ENCODE assay signal across 8 cellular contexts in genomic region chr14:68249534-68250517, GRCh38.
A peak's percentile ranks its signal among the peaks of the same experiment; 100 is the strongest.
DNase-seq lines count a peak whose midpoint lies in the region; FAIRE-seq and TF ChIP-seq lines count a peak whose summit lies in the region.

No MANE protein-coding gene starts in this region.

- no peak overlapping the region for H2AK5ac ChIP-seq in H9 (ENCODE audit: insufficient read length, low read length)

- no CpG with 5 or more reads among the region's 4 CpGs for WGBS in H9 (ENCODE audit: extremely low coverage, insufficient read length, low lambda C conversion rate)
- WGBS in smooth muscle cell (ENCODE audit: low lambda C conversion rate): 21% methylated on average over 4 of the region's 4 CpGs

- H3K27me3 Mint-ChIP-seq in H9 (ENCODE audit: low read depth): no peaks in the 10 kb centered on the region

- H3K9ac ChIP-seq in H9 (ENCODE audit: extremely low read depth, insufficient read length, low read length) (no peak overlapping the region), smooth muscle cell (ENCODE audit: low read depth) (peak overlapping the region; percentile 65)

- H4K8ac ChIP-seq in H9 (replicated peaks; ENCODE audit: insufficient read length, low read depth, low read length): no peak overlapping the region

- H2BK5ac ChIP-seq in H9 (ENCODE audit: insufficient read length, low read length): no peak overlapping the region

- H2BK120ac ChIP-seq in H9 (ENCODE audit: low read depth, low read length, poor library complexity, severe bottlenecking): peak overlapping the region; percentile 17

- H3K56ac ChIP-seq in H9 (ENCODE audit: insufficient read length, low read depth, low read length): no peak overlapping the region

- no peaks in the 10 kb centered on the region for H3K36me3 Mint-ChIP-seq in H9 (ENCODE audit: insufficient read depth in 1 of 3, low read depth in 3 of 3)

- peaks cover 46% of the 10 kb centered on the region for H3F3A ChIP-seq in smooth muscle cell (ENCODE audit: low read depth)

- H3K9me3 ChIP-seq in H9 (ENCODE audit: control insufficient read depth, low read depth, low read length): no peaks in the 10 kb centered on the region
- H3K9me3 ChIP-seq in smooth muscle cell (replicated peaks; ENCODE audit: low read depth): no peaks in the 10 kb centered on the region

- H3K27ac ChIP-seq in H9 (ENCODE audit: insufficient read length, low read depth, low read length) (no peak overlapping the region), smooth muscle cell (ENCODE audit: low read depth) (peak overlapping the region; percentile 94)

- H3K79me1 ChIP-seq in H9 (ENCODE audit: insufficient read depth, low read depth, low read length, poor library complexity, severe bottlenecking): no peaks in the 10 kb centered on the region

- H2BK20ac ChIP-seq in H9 (ENCODE audit: low read depth, low read length, poor library complexity, severe bottlenecking): no peak overlapping the region

- H3K4ac ChIP-seq in H9 (ENCODE audit: low read depth, low read length): no peak overlapping the region

- no peak overlapping the region for H4K91ac ChIP-seq in H9 (ENCODE audit: insufficient read length, low read depth, low read length)

- no peak overlapping the region for H3K4me3 ChIP-seq in smooth muscle cell

- peak overlapping the region in 1 of 3 experiments; percentile 91; a peak in 1 of 7 replicates for H3K27ac Mint-ChIP-seq in H9

- no peaks in the 10 kb centered on the region for H3K27me3 ChIP-seq in H9 (ENCODE audit: insufficient read depth, low read length)
- no peaks in the 10 kb centered on the region for H3K27me3 ChIP-seq in smooth muscle cell (ENCODE audit: low read depth)

- H2AFZ ChIP-seq in H9 (ENCODE audit: low read length) (no peak overlapping the region), smooth muscle cell (ENCODE audit: low read depth) (no peak overlapping the region)

- H3K14ac ChIP-seq in H9 (ENCODE audit: insufficient read depth, low read length): no peak overlapping the region

- no peak overlapping the region for H2BK12ac ChIP-seq in H9 (ENCODE audit: insufficient read length, low read depth, low read length)

- TF ChIP-seq CTCF in H9 (conservative IDR thresholded peaks at IDR 0.05) (no peak), smooth muscle cell (IDR thresholded peaks at IDR 0.05; ENCODE audit: borderline replicate concordance, insufficient read depth, poor library complexity, severe bottlenecking) (no peak)

- H3K18ac ChIP-seq in H9 (ENCODE audit: insufficient read length, low read depth, low read length): no peak overlapping the region

- no peak overlapping the region for H3K23ac ChIP-seq in H9 (ENCODE audit: insufficient read length, low read depth, low read length)

- no peaks in the 10 kb centered on the region for H4K20me1 ChIP-seq in H9 (ENCODE audit: control insufficient read depth, insufficient read depth, insufficient read length)
- H4K20me1 ChIP-seq in smooth muscle cell (ENCODE audit: low read depth): no peaks in the 10 kb centered on the region

- no peak overlapping the region for H2BK15ac ChIP-seq in H9 (ENCODE audit: low read depth, low read length)

- H3K36me3 ChIP-seq in smooth muscle cell (ENCODE audit: low read depth): no peaks in the 10 kb centered on the region

- H3T11ph ChIP-seq in H9 (ENCODE audit: low read length): no peak overlapping the region

- FAIRE-seq in GM12892 (lab: Jason Lieb, UNC): no peak

- TF ChIP-seq POLR2A in GM12892 (IDR thresholded peaks at IDR 0.05; ENCODE audit: low read depth, low read length): no peak

- no peaks in the 10 kb centered on the region for H3K23me2 ChIP-seq in H9 (ENCODE audit: insufficient read length, low read depth, low read length, poor library complexity, severe bottlenecking)

- H3K4me3 Mint-ChIP-seq in H9: no peak overlapping the region

- DNase-seq in H9 (no peak), SW480 (ENCODE audit: low spot score) (peak; percentile 77), fibroblast of the conjunctiva (ENCODE audit: low read depth) (peak; percentile 65), smooth muscle cell (lab: John Stamatoyannopoulos, UW; ENCODE audit: unreplicated experiment) (no peak), NCI-H2107 treated with DMSO at 0.1 percent for 48 hours (lab: John Stamatoyannopoulos, UW; ENCODE audit: unreplicated experiment) (no peak), DMS 273 (lab: John Stamatoyannopoulos, UW; ENCODE audit: unreplicated experiment) (no peak), GM12892 (ENCODE audit: insufficient read length) (no peak)
- no peak for DNase-seq in activated CD8-positive, alpha-beta memory T cell treated with anti-CD3 and anti-CD28 coated beads, Interleukin-2, amount 50 U/mL, for 4 hours

- H3K4me1 ChIP-seq in H9 (ENCODE audit: insufficient read depth, low read length) (peaks cover 9% of the 10 kb centered on the region; the same call in 1 of the 2 replicates), smooth muscle cell (ENCODE audit: low read depth) (peaks cover 88% of the 10 kb centered on the region)

- peaks cover 76 to 81% of the 10 kb centered on the region in 2 experiments for H3K4me1 Mint-ChIP-seq in H9

- H3K9me3 Mint-ChIP-seq in H9: no peaks in the 10 kb centered on the region

- no peak overlapping the region for H4K5ac ChIP-seq in H9 (ENCODE audit: insufficient read length, low read depth, low read length)

- H3K79me2 ChIP-seq in H9 (ENCODE audit: insufficient read depth, low read length) (no peaks in the 10 kb centered on the region), smooth muscle cell (ENCODE audit: low read depth) (peaks cover 11% of the 10 kb centered on the region)

- H3K4me2 ChIP-seq in H9 (ENCODE audit: insufficient read depth, insufficient read length, low read length): no peak overlapping the region
- H3K4me2 ChIP-seq in smooth muscle cell: peak overlapping the region; percentile 71

Comparison
In these comparisons a context has a peak if more than half of its experiments do, and no peak if none do; other contexts are left out.
1. DNase-seq: peak in SW480 (single experiment) and fibroblast of the conjunctiva (single experiment); none in H9 (single experiment), smooth muscle cell (single experiment), NCI-H2107 treated with DMSO at 0.1 percent for 48 hours (single experiment), DMS 273 (single experiment), activated CD8-positive, alpha-beta memory T cell treated with anti-CD3 and anti-CD28 coated beads, Interleukin-2, amount 50 U/mL, for 4 hours (single experiment) and GM12892 (single experiment).